Comparison of ENCODE assay signal across 10 cellular contexts in the genomic region with DNA sequence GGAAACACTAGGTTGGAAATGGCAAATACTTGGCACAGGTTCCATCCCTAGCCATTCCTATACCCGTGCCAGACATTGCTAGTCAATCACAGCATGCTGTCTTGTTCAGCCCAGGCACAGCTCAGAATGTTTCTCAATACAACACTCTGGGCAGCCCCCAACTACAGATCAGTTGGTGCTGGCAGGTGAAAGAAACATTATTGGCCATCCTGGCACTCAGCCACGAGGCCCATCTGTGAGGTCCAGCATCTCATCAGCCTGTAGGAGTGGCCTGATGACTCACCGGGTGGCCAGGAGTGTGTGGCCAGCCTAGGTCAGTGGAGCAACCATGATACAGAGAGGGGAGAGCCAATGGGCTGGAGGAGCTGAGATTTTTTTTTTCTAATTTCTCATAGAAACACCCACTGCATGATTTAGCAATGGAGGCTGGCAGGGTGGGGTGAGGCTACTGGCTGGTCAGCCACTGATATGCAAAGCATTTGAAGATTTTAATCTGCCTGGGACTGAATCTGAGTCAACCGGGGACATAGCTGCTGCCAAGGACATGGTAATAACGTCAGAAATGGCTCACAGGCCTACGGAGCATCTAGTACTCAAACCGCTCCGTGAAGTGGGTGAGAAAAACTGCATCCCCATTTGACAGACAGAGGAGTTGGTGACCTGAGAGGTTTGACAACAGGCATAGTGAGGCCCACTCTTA. TPM values are rescaled to one million over a fixed set of nuclear protein-coding genes. Genes with fewer than 3 reads are reported as not detected.
DNase-seq lines count a peak whose midpoint lies in the region; ATAC-seq and TF ChIP-seq lines count a peak whose summit lies in the region.
"Had no signal": no experiment of that assay in that cellular context is flagged by ENCODE, and none has a peak within 500 bp of the region (broad histone marks: within the 10 kb centered on the region; RNA-seq: fewer than 3 reads in every experiment).

No MANE protein-coding gene starts in this region.

- TF ChIP-seq CTCF in left ventricle myocardium inferior (IDR thresholded peaks at IDR 0.05; ENCODE audit: borderline replicate concordance): no peak
- no peak for TF ChIP-seq CTCF in uterus (IDR thresholded peaks at IDR 0.05)

- H3K27me3 Mint-ChIP-seq in activated CD4-positive, alpha-beta T cell treated with anti-CD3 and anti-CD28 coated beads for 36 hours: peaks cover 14% of the 10 kb centered on the region

- no peaks in the 10 kb centered on the region for H3K9me3 ChIP-seq in adipocyte (ENCODE audit: control insufficient read depth, low read length)
- H3K9me3 ChIP-seq in left ventricle myocardium inferior (replicated peaks): no peaks in the 10 kb centered on the region
- no peaks in the 10 kb centered on the region for H3K9me3 ChIP-seq in uterus

- CTCF ChIA-PET in activated CD4-positive, alpha-beta T cell treated with anti-CD3 and anti-CD28 coated beads for 36 hours (lab: Charles Lee): interaction anchor here (0.6 kb wide), 1 partner anchor 347 kb away, joined by 3 read pairs; no protein-coding TSS in a partner anchor

- H3K4me3 ChIP-seq in adipocyte (ENCODE audit: low read length): peak overlapping the region; percentile 1
- peak overlapping the region; percentile 71 for H3K4me3 ChIP-seq in left ventricle myocardium inferior
- no peak overlapping the region for H3K4me3 ChIP-seq in uterus

- H3K9me3 Mint-ChIP-seq in activated naive CD4-positive, alpha-beta T cell treated with anti-CD3 and anti-CD28 coated beads, Interleukin-2, amount 50 U/mL, for 72 hours: peaks cover 0 to 8% of the 10 kb centered on the region in 2 donors
- no peaks in the 10 kb centered on the region for H3K9me3 Mint-ChIP-seq in activated CD4-positive, alpha-beta T cell treated with anti-CD3 and anti-CD28 coated beads for 36 hours (ENCODE audit: low read depth)
- H3K9me3 Mint-ChIP-seq: CD8-positive, alpha-beta memory T cell had no signal

- ATAC-seq in activated naive CD4-positive, alpha-beta T cell treated with anti-CD3 and anti-CD28 coated beads, Interleukin-2, amount 50 U/mL, for 72 hours: peak in 1 of 2 donors; percentile 33
- no peak for ATAC-seq in GM18867 (IDR thresholded peaks at IDR 0.05; ENCODE audit: unreplicated experiment)
- ATAC-seq in activated CD4-positive, alpha-beta T cell treated with anti-CD3 and anti-CD28 coated beads for 36 hours: no peak
- no peak for ATAC-seq in HG03342 (IDR thresholded peaks at IDR 0.05; ENCODE audit: unreplicated experiment)

- H3K9ac ChIP-seq in adipocyte (ENCODE audit: low read length): peak overlapping the region; percentile 48

- H3K36me3 ChIP-seq in adipocyte (ENCODE audit: control insufficient read depth, insufficient read depth, low read length, severe bottlenecking) (no peaks in the 10 kb centered on the region), left ventricle myocardium inferior (no peaks in the 10 kb centered on the region), uterus (no peaks in the 10 kb centered on the region)

- H3K27ac ChIP-seq in left ventricle myocardium inferior (replicated peaks) (peak overlapping the region; percentile 74), uterus (no peak overlapping the region)

- peaks cover 0 to 29% of the 10 kb centered on the region in 2 donors for H3K36me3 Mint-ChIP-seq in activated naive CD4-positive, alpha-beta T cell treated with anti-CD3 and anti-CD28 coated beads, Interleukin-2, amount 50 U/mL, for 72 hours
- no peaks in the 10 kb centered on the region for H3K36me3 Mint-ChIP-seq in activated CD4-positive, alpha-beta T cell treated with anti-CD3 and anti-CD28 coated beads for 36 hours (ENCODE audit: low read depth)
- H3K36me3 Mint-ChIP-seq: CD8-positive, alpha-beta memory T cell had no signal

- H3K4me3 Mint-ChIP-seq in activated CD4-positive, alpha-beta T cell treated with anti-CD3 and anti-CD28 coated beads for 36 hours: no peak overlapping the region
- H3K4me3 Mint-ChIP-seq: CD8-positive, alpha-beta memory T cell had no signal

- intact Hi-C loops in left ventricle myocardium inferior (cut with micrococcal nuclease): no loop called here
- intact Hi-C loops in uterus (cut with DNase I; ENCODE audit: low total_unique reads): no loop called here
- intact Hi-C loops in activated CD4-positive, alpha-beta T cell treated with anti-CD3 and anti-CD28 coated beads for 36 hours (cut with DNase I, micrococcal nuclease): loop anchor here in 1 of 2 experiments (5.0 to 10.0 kb wide), 2 partner anchors 260 to 663 kb away; no protein-coding TSS in a partner anchor

- H3K4me1 ChIP-seq in adipocyte (ENCODE audit: control insufficient read depth, insufficient read depth, low read length): peaks cover 28% of the 10 kb centered on the region
- peaks cover 72% of the 10 kb centered on the region for H3K4me1 ChIP-seq in left ventricle myocardium inferior
- H3K4me1 ChIP-seq in uterus: no peaks in the 10 kb centered on the region

- peak overlapping the region; percentile 22 to 48 for H3K27ac Mint-ChIP-seq in activated naive CD4-positive, alpha-beta T cell treated with anti-CD3 and anti-CD28 coated beads, Interleukin-2, amount 50 U/mL, for 72 hours
- H3K27ac Mint-ChIP-seq in activated CD4-positive, alpha-beta T cell treated with anti-CD3 and anti-CD28 coated beads for 36 hours: no peak overlapping the region

- TF ChIP-seq POLR2A in uterus (IDR thresholded peaks at IDR 0.05): no peak

- POLR2A ChIA-PET in activated CD4-positive, alpha-beta T cell treated with anti-CD3 and anti-CD28 coated beads for 36 hours (lab: Charles Lee): interaction anchor here (0.5 kb wide), 1 partner anchor 13 kb away, joined by 8 read pairs; no protein-coding TSS in a partner anchor

- no peak for DNase-seq in activated naive CD4-positive, alpha-beta T cell treated with anti-CD3 and anti-CD28 coated beads, Interleukin-2, amount 50 U/mL, for 72 hours (ENCODE audit: low spot score in 2 of 2)
- no peak for DNase-seq in activated naive CD4-positive, alpha-beta T cell treated with anti-CD3 and anti-CD28 coated beads, Interleukin-2, amount 50 U/mL, for 16 hours
- peak; percentile 95 for DNase-seq in adipocyte (ENCODE audit: low read depth)
- no peak for DNase-seq in left ventricle myocardium inferior
- DNase-seq in uterus: peak; percentile 26 to 37
- no peak for DNase-seq in activated CD4-positive, alpha-beta T cell treated with anti-CD3 and anti-CD28 coated beads for 36 hours
- DNase-seq: CD8-positive, alpha-beta memory T cell; NCI-H2081 had no signal

- H3K27me3 ChIP-seq in adipocyte (replicated peaks; ENCODE audit: control insufficient read depth, insufficient read depth, low read length) (no peaks in the 10 kb centered on the region), left ventricle myocardium inferior (ENCODE audit: low read depth) (no peaks in the 10 kb centered on the region), uterus (no peaks in the 10 kb centered on the region)

- peaks cover 38% of the 10 kb centered on the region for H3K4me1 Mint-ChIP-seq in activated CD4-positive, alpha-beta T cell treated with anti-CD3 and anti-CD28 coated beads for 36 hours

RNA-seq across cellular contexts. Expression of gene MYO18B, which starts 5.4 kb away (rescaled TPM):
- 1 to 10 TPM in 1 of 2 donors, under 1 TPM in 1; 0.98 to 5.9 TPM for total RNA-seq in activated naive CD4-positive, alpha-beta T cell treated with anti-CD3 and anti-CD28 coated beads, Interleukin-2, amount 50 U/mL, for 72 hours
- total RNA-seq in left ventricle myocardium inferior (163 TPM), uterus (under 1 TPM in 2 of 4 donors, not detected in 2; 0.41 to 0.43 TPM)
- total RNA-seq in activated CD4-positive, alpha-beta T cell treated with anti-CD3 and anti-CD28 coated beads for 36 hours: under 1 TPM; 0.53 to 0.58 TPM

Comparison
In these comparisons a context has a peak if more than half of its experiments do, and no peak if none do; other contexts are left out.
1. DNase-seq: peak in adipocyte (single experiment) and uterus (2 of 2); none in activated naive CD4-positive, alpha-beta T cell treated with anti-CD3 and anti-CD28 coated beads, Interleukin-2, amount 50 U/mL, for 72 hours (0 of 2), activated naive CD4-positive, alpha-beta T cell treated with anti-CD3 and anti-CD28 coated beads, Interleukin-2, amount 50 U/mL, for 16 hours (single experiment), left ventricle myocardium inferior (single experiment) and activated CD4-positive, alpha-beta T cell treated with anti-CD3 and anti-CD28 coated beads for 36 hours (single experiment).
2. H3K4me3 ChIP-seq: peak in adipocyte (single experiment) and left ventricle myocardium inferior (single experiment); none in uterus (0 of 2).
3. RNA of gene MYO18B, which starts 5.4 kb away (total RNA-seq): 163 TPM in left ventricle myocardium inferior (single experiment); 0.98 to 5.9 TPM in activated naive CD4-positive, alpha-beta T cell treated with anti-CD3 and anti-CD28 coated beads, Interleukin-2, amount 50 U/mL, for 72 hours, 0.53 to 0.58 TPM in activated CD4-positive, alpha-beta T cell treated with anti-CD3 and anti-CD28 coated beads for 36 hours and 0.41 to 0.43 TPM in uterus; every median in the first group is over 10 times any median in the second.